ENCODE assay signal across 8 cellular contexts in genomic region chr2:25251461-25252273, GRCh38.
DNase-seq lines count a peak whose midpoint lies in the region; ATAC-seq and TF ChIP-seq lines count a peak whose summit lies in the region.

No MANE protein-coding gene starts in this region.

- DNase-seq in AG08396 (ENCODE audit: low spot score) (peak; percentile 72), NCI-H1092 treated with DMSO at 0.1 percent for 48 hours (lab: John Stamatoyannopoulos, UW) (peak; percentile 62), fibroblast of gingiva (ENCODE audit: low read depth) (peak; percentile 12), naive B cell (peak; percentile 55), upper lobe of left lung (peak; percentile 54 to 90), DMS114 treated with DMSO at 0.1 percent for 48 hours (lab: John Stamatoyannopoulos, UW; ENCODE audit: unreplicated experiment) (no peak)
- DNase-seq in activated T-cell treated with anti-CD3 and anti-CD28 coated beads, Interleukin-2, amount 50 U/mL, for 1 hour: peak; percentile 61

- H3K4me1 Mint-ChIP-seq in naive B cell: peaks cover 27 to 37% (median 35%) of the 10 kb centered on the region in 3 donors

- H3K27ac ChIP-seq in upper lobe of left lung: peak overlapping the region; percentile 68 to 90 (median 82)

- H3K36me3 ChIP-seq in upper lobe of left lung: peaks cover 4 to 19% (median 13%) of the 10 kb centered on the region in 4 donors

- TF ChIP-seq EP300 in upper lobe of left lung (IDR thresholded peaks at IDR 0.05): no peak

- WGBS in upper lobe of left lung, 2 donors: 0 to 7% methylated on average over 2 to 28 of the region's 50 CpGs

- peak overlapping the region; percentile 79 to 94 (median 88) for H3K4me3 Mint-ChIP-seq in naive B cell

- H3K4me3 ChIP-seq in upper lobe of left lung: peak overlapping the region; percentile 62 to 67 (median 64)

- TF ChIP-seq POLR2A in upper lobe of left lung (IDR thresholded peaks at IDR 0.05): peak in 2 of 4 donors; percentile 16 to 20

- peaks cover 14 to 24% (median 20%) of the 10 kb centered on the region in 4 donors for H3K4me1 ChIP-seq in upper lobe of left lung

- ATAC-seq in GM18909 (IDR thresholded peaks at IDR 0.05; ENCODE audit: poor library complexity, unreplicated experiment) (peak; percentile 44), naive B cell (ENCODE audit: low read depth in 2 of 2) (peak; percentile 64 to 66), upper lobe of left lung (ENCODE audit: low FRiP score in 2 of 2) (peak; percentile 41 to 58)

- H3K27ac Mint-ChIP-seq in naive B cell: peak overlapping the region in 5 of 6 donors; percentile 57 to 92 (median 75)

- no peaks in the 10 kb centered on the region for H3K9me3 ChIP-seq in upper lobe of left lung

- no peak for TF ChIP-seq CTCF in upper lobe of left lung (IDR thresholded peaks at IDR 0.05)

- H3K27me3 ChIP-seq in upper lobe of left lung: no peaks in the 10 kb centered on the region

- H3K27me3 Mint-ChIP-seq in naive B cell: no peaks in the 10 kb centered on the region

- no peaks in the 10 kb centered on the region for H3K9me3 Mint-ChIP-seq in naive B cell

- H3K36me3 Mint-ChIP-seq in naive B cell: peaks cover under 1 to 11% of the 10 kb centered on the region in 2 donors
